28 cellular contexts compared by ENCODE assay signal in genomic region chr5:168784449-168784848, GRCh38.
"Had no signal": no experiment of that assay in that cellular context is flagged by ENCODE, and none has a peak within 500 bp of the region (broad histone marks: within the 10 kb centered on the region; RNA-seq: fewer than 3 reads in every experiment).

No MANE protein-coding gene starts in this region.

- ATAC-seq: activated CD8-positive, alpha-beta memory T cell treated with anti-CD3 and anti-CD28 coated beads, Interleukin-2, amount 10 ng/mL, durations not matched to agents 7 days and 5 days; left lobe of liver; lower lobe of right lung; right lobe of liver; stimulated activated memory B cell treated with anti-CD40 and anti-IgM and Interleukin-4, amounts not matched to agents 10 μg/mL and 1 μg/mL and 100 μg/mL, for 72 hours had no signal

- H3K27ac Mint-ChIP-seq: activated B cell treated with CpG ODN at 0.5 μM for 24 hours; activated CD4-positive, alpha-beta memory T cell treated with anti-CD3 and anti-CD28 coated beads for 36 hours; activated CD8-positive, alpha-beta memory T cell treated with anti-CD3 and anti-CD28 coated beads, Interleukin-2, amount 10 ng/mL, durations not matched to agents 7 days and 5 days; activated naive CD4-positive, alpha-beta T cell treated with anti-CD3 and anti-CD28 coated beads, Interleukin-2, amount 50 U/mL, for 24 hours; brain; immature natural killer cell; naive B cell; stimulated activated memory B cell treated with anti-CD40 and anti-IgM and Interleukin-4, amounts not matched to agents 10 μg/mL and 1 μg/mL and 100 μg/mL, for 72 hours had no signal

- H3K27me3 ChIP-seq: right lobe of liver, tibial nerve had no signal

- H3K4me3 ChIP-seq: lower lobe of right lung, right lobe of liver, skin epidermis, stomach, suprapubic skin, tibial nerve had no signal

- H3K9me3 ChIP-seq: lower lobe of right lung, right lobe of liver, stomach, suprapubic skin, tibial nerve had no signal

- H3K9me3 Mint-ChIP-seq: activated B cell treated with CpG ODN at 0.5 μM for 24 hours; activated CD4-positive, alpha-beta memory T cell treated with anti-CD3 and anti-CD28 coated beads for 36 hours; activated naive CD4-positive, alpha-beta T cell treated with anti-CD3 and anti-CD28 coated beads, Interleukin-2, amount 50 U/mL, for 24 hours; immature natural killer cell; neural crest cell; stimulated activated memory B cell treated with anti-CD40 and anti-IgM and Interleukin-4, amounts not matched to agents 10 μg/mL and 1 μg/mL and 100 μg/mL, for 72 hours had no signal

- H3K4me1 Mint-ChIP-seq: activated B cell treated with CpG ODN at 0.5 μM for 24 hours; activated CD8-positive, alpha-beta memory T cell treated with anti-CD3 and anti-CD28 coated beads, Interleukin-2, amount 10 ng/mL, durations not matched to agents 7 days and 5 days; activated naive CD4-positive, alpha-beta T cell treated with anti-CD3 and anti-CD28 coated beads, Interleukin-2, amount 50 U/mL, for 24 hours; immature natural killer cell; naive B cell; stimulated activated memory B cell treated with anti-CD40 and anti-IgM and Interleukin-4, amounts not matched to agents 10 μg/mL and 1 μg/mL and 100 μg/mL, for 72 hours had no signal

- H3K4me3 Mint-ChIP-seq: activated B cell treated with CpG ODN at 0.5 μM for 24 hours; activated CD4-positive, alpha-beta memory T cell treated with anti-CD3 and anti-CD28 coated beads for 36 hours; activated CD8-positive, alpha-beta memory T cell treated with anti-CD3 and anti-CD28 coated beads, Interleukin-2, amount 10 ng/mL, durations not matched to agents 7 days and 5 days; activated naive CD4-positive, alpha-beta T cell treated with anti-CD3 and anti-CD28 coated beads, Interleukin-2, amount 50 U/mL, for 24 hours; brain; immature natural killer cell; naive B cell; neural crest cell; stimulated activated memory B cell treated with anti-CD40 and anti-IgM and Interleukin-4, amounts not matched to agents 10 μg/mL and 1 μg/mL and 100 μg/mL, for 72 hours had no signal

- H3K27ac ChIP-seq: lower lobe of right lung, right lobe of liver, skin epidermis, stomach, suprapubic skin, tibial nerve had no signal

- H3K36me3 Mint-ChIP-seq: activated CD4-positive, alpha-beta memory T cell treated with anti-CD3 and anti-CD28 coated beads for 36 hours; activated CD8-positive, alpha-beta memory T cell treated with anti-CD3 and anti-CD28 coated beads, Interleukin-2, amount 10 ng/mL, durations not matched to agents 7 days and 5 days; activated naive CD4-positive, alpha-beta T cell treated with anti-CD3 and anti-CD28 coated beads, Interleukin-2, amount 50 U/mL, for 24 hours; immature natural killer cell; naive B cell; stimulated activated memory B cell treated with anti-CD40 and anti-IgM and Interleukin-4, amounts not matched to agents 10 μg/mL and 1 μg/mL and 100 μg/mL, for 72 hours had no signal

- H3K4me1 ChIP-seq: lower lobe of right lung, right lobe of liver, stomach, suprapubic skin, tibial nerve had no signal

- H3K27me3 Mint-ChIP-seq: activated CD8-positive, alpha-beta memory T cell treated with anti-CD3 and anti-CD28 coated beads, Interleukin-2, amount 10 ng/mL, durations not matched to agents 7 days and 5 days; activated naive CD4-positive, alpha-beta T cell treated with anti-CD3 and anti-CD28 coated beads, Interleukin-2, amount 50 U/mL, for 24 hours; naive B cell; stimulated activated memory B cell treated with anti-CD40 and anti-IgM and Interleukin-4, amounts not matched to agents 10 μg/mL and 1 μg/mL and 100 μg/mL, for 72 hours had no signal

- H3K36me3 ChIP-seq: lower lobe of right lung, right lobe of liver had no signal

- DNase-seq: activated B cell treated with CpG ODN at 0.5 μM for 24 hours; activated CD4-positive, alpha-beta memory T cell treated with anti-CD3 and anti-CD28 coated beads for 36 hours; activated CD4-positive, alpha-beta T cell treated with anti-CD3 and anti-CD28 coated beads for 4 hours; activated CD8-positive, alpha-beta memory T cell treated with anti-CD3 and anti-CD28 coated beads, Interleukin-2, amount 10 ng/mL, durations not matched to agents 7 days and 5 days; activated effector memory CD4-positive, alpha-beta T cell treated with anti-CD3 and anti-CD28 coated beads, Interleukin-2, amount 50 U/mL, for 16 hours; activated T-cell treated with anti-CD3 and anti-CD28 coated beads for 4 hours; aorta; central memory CD4-positive, alpha-beta T cell; dermis blood vessel endothelial cell; effector CD8-positive, alpha-beta T cell; erythroblast; foreskin melanocyte; immature natural killer cell; lower lobe of right lung; naive B cell; posterior cingulate gyrus; right lobe of liver; stimulated activated CD4-positive, alpha-beta T cell treated with anti-CD3 and anti-CD28 coated beads, Interleukin-15, amount 100 ng/mL, for 24 hours; stomach; T1000 had no signal
